Comparison of ENCODE assay signal across 16 cellular contexts in the genomic region with DNA sequence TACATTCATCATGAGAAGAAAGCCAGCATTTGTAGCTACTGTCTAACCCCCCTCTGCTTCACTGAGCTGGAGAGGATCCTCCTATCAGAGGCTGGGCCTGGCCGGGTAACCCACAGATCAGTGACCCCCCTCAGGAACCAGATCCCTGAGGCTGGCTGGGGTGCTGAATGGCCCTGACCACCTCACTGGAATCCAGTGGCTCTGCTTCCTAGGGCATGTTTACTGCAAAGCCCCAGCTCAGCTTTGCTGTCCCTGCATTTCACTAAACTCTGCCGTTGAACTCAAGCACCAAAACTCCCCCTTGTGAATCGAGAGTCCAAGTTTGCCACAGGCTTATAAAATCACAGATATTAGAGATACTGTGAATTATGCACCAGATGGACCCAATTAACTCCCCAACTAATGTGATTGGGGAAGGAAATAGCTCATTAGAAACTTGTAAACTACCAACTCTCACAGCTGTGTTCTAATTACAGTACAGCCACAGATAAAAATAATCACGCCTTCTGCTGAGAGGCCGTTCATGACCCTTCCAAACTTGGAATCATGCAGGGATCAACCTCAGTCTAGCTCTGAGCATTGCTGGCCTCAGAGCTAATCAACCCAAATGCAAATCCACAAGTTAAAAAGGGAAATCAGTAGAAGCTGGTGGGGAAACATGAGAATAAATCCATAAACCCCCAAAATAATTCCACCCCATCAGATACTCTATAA. TPM values are rescaled to one million over a fixed set of nuclear protein-coding genes. Genes with fewer than 3 reads are reported as not detected.
"Had no signal": no experiment of that assay in that cellular context is flagged by ENCODE, and none has a peak within 500 bp of the region (broad histone marks: within the 10 kb centered on the region; RNA-seq: fewer than 3 reads in every experiment).

No MANE protein-coding gene starts in this region.

- DNase-seq: activated CD4-positive, alpha-beta memory T cell treated with anti-CD3 and anti-CD28 coated beads, Interleukin-2, amount 10 ng/mL, durations not matched to agents 7 days and 5 days; activated gamma-delta T cell treated with Interleukin-2 at 50 U/mL for 16 hours; activated T-cell treated with anti-CD3 and anti-CD28 coated beads, Interleukin-2, amount 50 U/mL, for 72 hours; aorta; foreskin keratinocyte; heart left ventricle; left lung; mesenchymal stem cell; retina; stimulated activated naive B cell treated with anti-CD40 and anti-IgM and Interleukin-4, amounts not matched to agents 10 μg/mL and 1 μg/mL and 100 μg/mL, for 72 hours; substantia nigra; T1000; transverse colon had no signal

- ATAC-seq: activated T-cell treated with anti-CD3 and anti-CD28 coated beads, Interleukin-2, amount 50 U/mL, for 72 hours; foreskin keratinocyte; left lung; stimulated activated naive B cell treated with anti-CD40 and anti-IgM and Interleukin-4, amounts not matched to agents 10 μg/mL and 1 μg/mL and 100 μg/mL, for 72 hours had no signal

- H3K27me3 ChIP-seq: foreskin keratinocyte, heart left ventricle, left lung, transverse colon had no signal

- FAIRE-seq: bronchial epithelial cell, islet of Langerhans had no signal

- H3K27ac ChIP-seq: foreskin keratinocyte, left lung, transverse colon, VCaP had no signal

- H3K4me1 ChIP-seq: foreskin keratinocyte, left lung, transverse colon had no signal

- H3K36me3 ChIP-seq: heart left ventricle, left lung, transverse colon had no signal

- H3K4me3 ChIP-seq: heart left ventricle, left lung, transverse colon had no signal

RNA-seq across cellular contexts. Expression of gene OCA2, which starts 47.0 kb away (rescaled TPM):
- total RNA-seq: activated CD4-positive, alpha-beta memory T cell treated with anti-CD3 and anti-CD28 coated beads, Interleukin-2, amount 10 ng/mL, durations not matched to agents 7 days and 5 days had no signal
